Comparison of ENCODE assay signal across 9 cellular contexts in genomic region chr9:21392270-21392669, GRCh38. TPM values are rescaled to one million over a fixed set of nuclear protein-coding genes. Genes with fewer than 3 reads are reported as not detected.
DNase-seq lines count a peak whose midpoint lies in the region; ATAC-seq, FAIRE-seq and TF ChIP-seq lines count a peak whose summit lies in the region.
"Had no signal": no experiment of that assay in that cellular context is flagged by ENCODE, and none has a peak within 500 bp of the region (broad histone marks: within the 10 kb centered on the region; RNA-seq: fewer than 3 reads in every experiment).

No MANE protein-coding gene starts in this region.

- H3K27me3 Mint-ChIP-seq in natural killer cell (ENCODE audit: low read depth in 2 of 2): peaks cover 63 to 78% of the 10 kb centered on the region in 2 donors
- peaks cover 49 to 68% of the 10 kb centered on the region in 2 donors for H3K27me3 Mint-ChIP-seq in natural killer cell treated with Interleukin-12 subunit alpha and Interleukin-12 subunit beta and Interleukin-15 and Interleukin-18, amount 100 ng/mL, for 72 hours

- H3K9me3 Mint-ChIP-seq in natural killer cell: no peaks in the 10 kb centered on the region
- H3K9me3 Mint-ChIP-seq in natural killer cell treated with Interleukin-12 subunit alpha and Interleukin-12 subunit beta and Interleukin-15 and Interleukin-18, amount 100 ng/mL, for 72 hours: no peaks in the 10 kb centered on the region

- H3K27ac Mint-ChIP-seq in natural killer cell: no peak overlapping the region
- no peak overlapping the region for H3K27ac Mint-ChIP-seq in natural killer cell treated with Interleukin-12 subunit alpha and Interleukin-12 subunit beta and Interleukin-15 and Interleukin-18, amount 100 ng/mL, for 72 hours

- TF ChIP-seq CTCF in natural killer cell (IDR thresholded peaks at IDR 0.05) (no peak), keratinocyte (optimal IDR thresholded peaks at IDR 0.05 in 1 of 3, IDR thresholded peaks at IDR 0.05 in 1 of 3, conservative IDR thresholded peaks at IDR 0.05 in 1 of 3; ENCODE audit: extremely low read depth in 1 of 3, insufficient read depth in 2 of 3, low read length in 3 of 3) (peak in 2 of 3 experiments; percentile 24 to 49)

- no peaks in the 10 kb centered on the region for H3K9me1 ChIP-seq in keratinocyte (ENCODE audit: control insufficient read depth, extremely low read depth, insufficient read depth, low read length)

- no peaks in the 10 kb centered on the region for H4K20me1 ChIP-seq in keratinocyte (ENCODE audit: control insufficient read depth, extremely low read depth, insufficient read depth, low read length)

- H3K27me3 ChIP-seq in keratinocyte (ENCODE audit: control insufficient read depth, extremely low read depth, insufficient read depth, low read length): peaks cover 56% of the 10 kb centered on the region

- H2AFZ ChIP-seq in keratinocyte (ENCODE audit: control insufficient read depth, low read length): no peak overlapping the region

- no peak overlapping the region for H3K27ac ChIP-seq in keratinocyte (ENCODE audit: control insufficient read depth, insufficient read depth, low read length)
- H3K27ac ChIP-seq: cardiac muscle cell had no signal

- no peak overlapping the region for H3K4me3 Mint-ChIP-seq in natural killer cell
- H3K4me3 Mint-ChIP-seq in natural killer cell treated with Interleukin-12 subunit alpha and Interleukin-12 subunit beta and Interleukin-15 and Interleukin-18, amount 100 ng/mL, for 72 hours: no peak overlapping the region

- peaks cover 10% of the 10 kb centered on the region in 2 donors for H3K4me1 Mint-ChIP-seq in natural killer cell
- H3K4me1 Mint-ChIP-seq in natural killer cell treated with Interleukin-12 subunit alpha and Interleukin-12 subunit beta and Interleukin-15 and Interleukin-18, amount 100 ng/mL, for 72 hours (ENCODE audit: low read depth in 2 of 2): peaks cover 6 to 10% of the 10 kb centered on the region in 2 donors

- no peaks in the 10 kb centered on the region for H3K9me3 ChIP-seq in keratinocyte (ENCODE audit: control insufficient read depth, low read depth, low read length)

- no peaks in the 10 kb centered on the region for H3K79me2 ChIP-seq in keratinocyte (ENCODE audit: control insufficient read depth, insufficient read depth, low read length)

- dilution Hi-C loops in keratinocyte (cut with MboI; ENCODE audit: extremely low pct_ligation_motif_present, low sequenced_read_pairs): no loop called here

- H3K9ac ChIP-seq in keratinocyte (ENCODE audit: control insufficient read depth, extremely low read depth, insufficient read depth, low read length): no peak overlapping the region

- no peaks in the 10 kb centered on the region for H3K36me3 Mint-ChIP-seq in natural killer cell
- H3K36me3 Mint-ChIP-seq in natural killer cell treated with Interleukin-12 subunit alpha and Interleukin-12 subunit beta and Interleukin-15 and Interleukin-18, amount 100 ng/mL, for 72 hours: no peaks in the 10 kb centered on the region

- no peak overlapping the region for H3K4me2 ChIP-seq in keratinocyte (ENCODE audit: control insufficient read depth, extremely low read depth, insufficient read depth, low read depth, low read length)

- DNase-seq in natural killer cell (no peak), OCI-M1 (lab: John Stamatoyannopoulos, UW) (peak; percentile 63), keratinocyte (ENCODE audit: low read depth, low spot score) (no peak), T1000 (lab: John Stamatoyannopoulos, UW) (no peak), AG08395 (ENCODE audit: low spot score) (no peak), NCI-H1930 (lab: John Stamatoyannopoulos, UW) (no peak)
- DNase-seq in natural killer cell treated with Interleukin-12 subunit alpha and Interleukin-12 subunit beta and Interleukin-15 and Interleukin-18, amount 100 ng/mL, for 72 hours (ENCODE audit: low spot score): no peak

- H3K4me1 ChIP-seq in keratinocyte (ENCODE audit: control insufficient read depth, extremely low read depth, insufficient read depth, low read length): no peaks in the 10 kb centered on the region

- intact Hi-C loops in natural killer cell (cut with micrococcal nuclease): no loop called here

- FAIRE-seq in keratinocyte (lab: Jason Lieb, UNC): no peak

- H3K4me3 ChIP-seq in keratinocyte (ENCODE audit: control insufficient read depth in 2 of 3, extremely low read depth in 1 of 3, insufficient read depth in 2 of 3, low read depth in 1 of 3, low read length in 3 of 3): no peak overlapping the region
- H3K4me3 ChIP-seq: cardiac muscle cell had no signal

- ATAC-seq in natural killer cell: peak; percentile 43 to 63 (median 60)
- no peak for ATAC-seq in natural killer cell treated with Interleukin-12 subunit alpha and Interleukin-12 subunit beta and Interleukin-15 and Interleukin-18, amount 100 ng/mL, for 72 hours
- ATAC-seq in HG02759 (IDR thresholded peaks at IDR 0.05; ENCODE audit: unreplicated experiment): peak; percentile 84

- no peaks in the 10 kb centered on the region for H3K36me3 ChIP-seq in keratinocyte (ENCODE audit: control insufficient read depth in 2 of 2, extremely low read depth in 1 of 2, insufficient read depth in 2 of 2, low read length in 2 of 2)
- H3K36me3 ChIP-seq: cardiac muscle cell had no signal

RNA-seq across cellular contexts. Expression of gene IFNA2, which starts 7.1 kb away (rescaled TPM):
- not detected for total RNA-seq in natural killer cell
- not detected for total RNA-seq in natural killer cell treated with Interleukin-12 subunit alpha and Interleukin-12 subunit beta and Interleukin-15 and Interleukin-18, amount 100 ng/mL, for 72 hours
- not detected in 3 replicates for polyA plus RNA-seq in keratinocyte
- not detected for polyA plus RNA-seq in keratinocyte (2011; ENCODE audit: low read depth)
- polyA plus RNA-seq in keratinocyte (2011; cell fraction: cytosol; rRNA removed): not detected in 2 replicates
- not detected in 2 replicates for polyA plus RNA-seq in keratinocyte (2011; cell fraction: nucleus; rRNA removed)
- not detected in 2 replicates for polyA plus RNA-seq in keratinocyte (2012; ENCODE audit: low replicate concordance)
- not detected in 3 replicates for polyA minus RNA-seq in keratinocyte
- not detected for polyA minus RNA-seq in keratinocyte (2011; cell fraction: cytosol; rRNA and poly(A)+ RNA removed)
- not detected in 2 replicates for polyA minus RNA-seq in keratinocyte (2011; cell fraction: nucleus; rRNA and poly(A)+ RNA removed)
- total RNA-seq: cardiac muscle cell had no signal
- polyA plus RNA-seq: cardiac muscle cell had no signal

RNA-seq across cellular contexts. Expression of gene IFNA8, which starts 16.6 kb away (rescaled TPM):
- total RNA-seq in natural killer cell: not detected
- total RNA-seq in natural killer cell treated with Interleukin-12 subunit alpha and Interleukin-12 subunit beta and Interleukin-15 and Interleukin-18, amount 100 ng/mL, for 72 hours: not detected
- not detected in 3 replicates for polyA plus RNA-seq in keratinocyte
- not detected for polyA plus RNA-seq in keratinocyte (2011; ENCODE audit: low read depth)
- polyA plus RNA-seq in keratinocyte (2011; cell fraction: cytosol; rRNA removed): not detected in 2 replicates
- polyA plus RNA-seq in keratinocyte (2011; cell fraction: nucleus; rRNA removed): not detected in 2 replicates
- polyA plus RNA-seq in keratinocyte (2012; ENCODE audit: low replicate concordance): not detected in 2 replicates
- polyA minus RNA-seq in keratinocyte: not detected in 3 replicates
- polyA minus RNA-seq in keratinocyte (2011; cell fraction: cytosol; rRNA and poly(A)+ RNA removed): not detected
- not detected in 2 replicates for polyA minus RNA-seq in keratinocyte (2011; cell fraction: nucleus; rRNA and poly(A)+ RNA removed)
- total RNA-seq: cardiac muscle cell had no signal
- polyA plus RNA-seq: cardiac muscle cell had no signal

RNA-seq across cellular contexts. Expression of gene IFNA13, which starts 24.4 kb away (rescaled TPM):
- total RNA-seq in natural killer cell: not detected
- total RNA-seq in natural killer cell treated with Interleukin-12 subunit alpha and Interleukin-12 subunit beta and Interleukin-15 and Interleukin-18, amount 100 ng/mL, for 72 hours: not detected
- polyA plus RNA-seq in keratinocyte: not detected in 3 replicates
- not detected for polyA plus RNA-seq in keratinocyte (2011; ENCODE audit: low read depth)
- polyA plus RNA-seq in keratinocyte (2011; cell fraction: cytosol; rRNA removed): not detected in 2 replicates
- not detected in 2 replicates for polyA plus RNA-seq in keratinocyte (2011; cell fraction: nucleus; rRNA removed)
- polyA plus RNA-seq in keratinocyte (2012; ENCODE audit: low replicate concordance): not detected in 2 replicates
- not detected in 3 replicates for polyA minus RNA-seq in keratinocyte
- not detected for polyA minus RNA-seq in keratinocyte (2011; cell fraction: cytosol; rRNA and poly(A)+ RNA removed)
- not detected in 2 replicates for polyA minus RNA-seq in keratinocyte (2011; cell fraction: nucleus; rRNA and poly(A)+ RNA removed)
- total RNA-seq: cardiac muscle cell had no signal
- polyA plus RNA-seq: cardiac muscle cell had no signal

RNA-seq across cellular contexts. Expression of gene IFNA6, which starts 41.6 kb away (rescaled TPM):
- not detected for total RNA-seq in natural killer cell
- not detected for total RNA-seq in natural killer cell treated with Interleukin-12 subunit alpha and Interleukin-12 subunit beta and Interleukin-15 and Interleukin-18, amount 100 ng/mL, for 72 hours
- not detected in 3 replicates for polyA plus RNA-seq in keratinocyte
- polyA plus RNA-seq in keratinocyte (2011; ENCODE audit: low read depth): not detected
- not detected in 2 replicates for polyA plus RNA-seq in keratinocyte (2011; cell fraction: cytosol; rRNA removed)
- not detected in 2 replicates for polyA plus RNA-seq in keratinocyte (2011; cell fraction: nucleus; rRNA removed)
- not detected in 2 replicates for polyA plus RNA-seq in keratinocyte (2012; ENCODE audit: low replicate concordance)
- polyA minus RNA-seq in keratinocyte: not detected in 3 replicates
- polyA minus RNA-seq in keratinocyte (2011; cell fraction: cytosol; rRNA and poly(A)+ RNA removed): not detected
- not detected in 2 replicates for polyA minus RNA-seq in keratinocyte (2011; cell fraction: nucleus; rRNA and poly(A)+ RNA removed)
- total RNA-seq: cardiac muscle cell had no signal
- polyA plus RNA-seq: cardiac muscle cell had no signal

RNA-seq across cellular contexts. Expression of gene IFNA1, which starts 48.0 kb away (rescaled TPM):
- not detected for total RNA-seq in natural killer cell
- not detected for total RNA-seq in natural killer cell treated with Interleukin-12 subunit alpha and Interleukin-12 subunit beta and Interleukin-15 and Interleukin-18, amount 100 ng/mL, for 72 hours
- polyA plus RNA-seq in keratinocyte: not detected in 3 replicates
- polyA plus RNA-seq in keratinocyte (2011; ENCODE audit: low read depth): not detected
- not detected in 2 replicates for polyA plus RNA-seq in keratinocyte (2011; cell fraction: cytosol; rRNA removed)
- not detected in 2 replicates for polyA plus RNA-seq in keratinocyte (2011; cell fraction: nucleus; rRNA removed)
- polyA plus RNA-seq in keratinocyte (2012; ENCODE audit: low replicate concordance): 0.82 TPM in 1 of 2 replicates, not detected in the other
- not detected in 3 replicates for polyA minus RNA-seq in keratinocyte
- not detected for polyA minus RNA-seq in keratinocyte (2011; cell fraction: cytosol; rRNA and poly(A)+ RNA removed)
- polyA minus RNA-seq in keratinocyte (2011; cell fraction: nucleus; rRNA and poly(A)+ RNA removed): not detected in 2 replicates
- total RNA-seq: cardiac muscle cell had no signal
- polyA plus RNA-seq: cardiac muscle cell had no signal

Comparison
In these comparisons a context has a peak if more than half of its experiments do, and no peak if none do; other contexts are left out.
1. ATAC-seq: peak in natural killer cell (3 of 3) and HG02759 (single experiment); none in natural killer cell treated with Interleukin-12 subunit alpha and Interleukin-12 subunit beta and Interleukin-15 and Interleukin-18, amount 100 ng/mL, for 72 hours (0 of 2).